ENCODE assay signal across 1 cellular context in genomic region chr18:12837747-12838146, GRCh38.
TF ChIP-seq lines count a peak whose summit lies in the region.

No MANE protein-coding gene starts in this region.

TF ChIP-seq in GM23338, 12 proteins besides CTCF, POLR2A, EP300 and RAD21 (continued from another document):
- TF ChIP-seq REST (IDR thresholded peaks at IDR 0.05; ENCODE audit: unreplicated experiment) (no peak), ETS1 (IDR thresholded peaks at IDR 0.05) (no peak), ZNF114 (CRISPR knock-in tag; IDR thresholded peaks at IDR 0.05) (no peak), JUNB (IDR thresholded peaks at IDR 0.05; ENCODE audit: unreplicated experiment) (no peak), EZH2 (IDR thresholded peaks at IDR 0.05; ENCODE audit: low read depth, unreplicated experiment) (no peak), STAT1 (IDR thresholded peaks at IDR 0.05; ENCODE audit: unreplicated experiment) (no peak), POLR2AphosphoS5 (IDR thresholded peaks at IDR 0.05; ENCODE audit: low read depth) (no peak)
TF ChIP-seq in GM23338: peak in this region for 0.
